Comparison of ENCODE assay signal across 8 cellular contexts in the genomic region with DNA sequence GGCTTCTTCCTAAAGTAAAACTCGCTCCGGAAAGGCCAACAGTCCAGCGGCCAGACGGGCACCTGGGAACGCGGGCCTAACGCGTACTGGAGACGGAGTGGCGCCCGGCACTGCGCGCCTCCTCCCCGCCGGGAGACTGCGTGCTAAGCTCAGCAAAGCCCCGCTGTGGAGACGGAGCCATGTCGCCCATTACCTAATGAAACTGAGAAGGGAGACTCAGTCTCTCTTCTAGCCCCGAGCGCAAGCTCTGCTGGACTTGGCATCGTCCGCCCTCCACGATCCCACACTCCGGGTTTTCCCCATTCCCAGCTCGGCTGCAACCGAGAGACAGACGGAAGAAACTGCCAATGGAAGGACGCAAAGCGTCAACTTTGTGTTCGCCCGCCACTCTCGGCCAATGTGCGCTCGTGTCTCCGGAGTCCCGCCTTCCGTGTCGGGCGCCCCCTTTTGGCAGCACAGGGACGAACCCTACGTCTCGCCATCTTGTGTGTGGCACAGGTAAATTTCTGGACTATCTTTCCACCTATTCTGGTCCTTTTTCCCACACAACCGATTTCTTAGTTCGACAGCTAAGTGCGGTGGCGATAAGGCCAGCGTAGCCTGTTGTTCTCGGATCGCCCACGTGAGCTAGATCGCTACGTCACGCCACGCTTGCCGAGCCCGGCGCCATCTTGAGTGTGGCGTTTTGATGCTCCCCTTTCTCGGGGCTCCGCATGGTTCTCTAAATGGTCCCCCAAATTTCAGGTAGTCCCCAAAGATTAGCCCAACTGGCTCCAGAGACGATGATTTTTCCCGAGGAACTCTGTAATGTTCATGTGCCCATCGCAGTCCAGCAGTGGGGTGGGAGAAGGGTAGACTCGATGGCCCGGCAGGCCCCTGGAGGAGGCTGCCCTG. TPM values are rescaled to one million over a fixed set of nuclear protein-coding genes. Genes with fewer than 3 reads are reported as not detected.
DNase-seq lines count a peak whose midpoint lies in the region; ATAC-seq and TF ChIP-seq lines count a peak whose summit lies in the region.

No MANE protein-coding gene starts in this region.

- intact Hi-C loops in IMR-90 (cut with micrococcal nuclease) = no loop called here
- intact Hi-C loops in OCI-LY7 (cut with micrococcal nuclease; ENCODE audit: unreplicated experiment) = loop anchor here (1.0 kb wide), 1 partner anchor 32 kb away; no protein-coding TSS in a partner anchor

- peak overlapping the region; percentile 63 for H3K4me3 ChIP-seq in IMR-90 (ENCODE audit: insufficient read depth, low read depth, low read length)
- peak overlapping the region; percentile 93 for H3K4me3 ChIP-seq in OCI-LY7 (ENCODE audit: low read depth, low read length, poor library complexity, severe bottlenecking)
- peak overlapping the region; percentile 76 for H3K4me3 ChIP-seq in mucosa of stomach (ENCODE audit: low read length)

- peak overlapping the region; percentile 99 for H2AK9ac ChIP-seq in IMR-90 (replicated peaks; ENCODE audit: low read depth, low read length, poor library complexity)

- H3K23ac ChIP-seq in IMR-90 (ENCODE audit: low read depth, low read length) = peak overlapping the region; percentile 97

- H2BK20ac ChIP-seq in IMR-90 (ENCODE audit: low read depth, low read length) = peak overlapping the region; percentile 98

- in situ Hi-C loops in IMR-90 (cut with MboI; ENCODE audit: low sequenced_read_pairs) = no loop called here

- peak; percentile 40 for ATAC-seq in GM21528 (IDR thresholded peaks at IDR 0.05; ENCODE audit: low FRiP score, unreplicated experiment)
- ATAC-seq in IMR-90 (ENCODE audit: low read depth) = peak; percentile 56

- dilution Hi-C loops in IMR-90 (cut with HindIII; ENCODE audit: low sequenced_read_pairs, unreplicated experiment) = no loop called here

- TF ChIP-seq RAD21 in IMR-90 (IDR thresholded peaks at IDR 0.05; ENCODE audit: low read length) = no peak; the same call in 1 of the 2 replicates

- peaks cover 7% of the 10 kb centered on the region for H3K4me1 ChIP-seq in IMR-90 (ENCODE audit: control insufficient read depth, insufficient read depth, low read length)
- H3K4me1 ChIP-seq in OCI-LY7 (ENCODE audit: insufficient read depth, low read length, poor library complexity, severe bottlenecking) = peaks cover 29% of the 10 kb centered on the region
- peaks cover 20% of the 10 kb centered on the region for H3K4me1 ChIP-seq in mucosa of stomach (ENCODE audit: control insufficient read depth, insufficient read depth, low read length)

- H2AK5ac ChIP-seq in IMR-90 (ENCODE audit: low read depth, low read length) = peak overlapping the region; percentile 91

- peaks cover 5% of the 10 kb centered on the region; the same call in 1 of the 2 replicates for H3K9me1 ChIP-seq in IMR-90 (ENCODE audit: insufficient read depth, low read length)

- H3K9me2 ChIP-seq in OCI-LY7 (ENCODE audit: insufficient read depth, low read length) = no peaks in the 10 kb centered on the region

- H3K14ac ChIP-seq in IMR-90 (replicated peaks; ENCODE audit: low read depth, low read length) = peak overlapping the region; percentile 95

- WGBS in IMR-90 (ENCODE audit: extremely low coverage in 2 of 2, insufficient read length in 1 of 2), 2 experiments = 2% methylated on average over 39 of the region's 66 CpGs; no CpG with 5 or more reads in 1 of the 2 experiments

- H3K27me3 ChIP-seq in IMR-90 (ENCODE audit: control insufficient read depth, insufficient read depth, low read length) (no peaks in the 10 kb centered on the region), mucosa of stomach (ENCODE audit: control insufficient read depth, insufficient read depth, low read length) (no peaks in the 10 kb centered on the region)

- peak overlapping the region; percentile 89 for H3K9ac ChIP-seq in IMR-90 (ENCODE audit: low read depth, low read length)
- H3K9ac ChIP-seq in mucosa of stomach (ENCODE audit: low read length) = peak overlapping the region; percentile 90

- H3K36me3 ChIP-seq in IMR-90 (ENCODE audit: control insufficient read depth, insufficient read depth, low read length) (peaks cover 5% of the 10 kb centered on the region), OCI-LY7 (ENCODE audit: insufficient read depth, low read length) (peaks cover 36% of the 10 kb centered on the region), mucosa of stomach (ENCODE audit: control insufficient read depth, insufficient read depth, low read length) (peaks cover 7% of the 10 kb centered on the region)

- H3K27ac ChIP-seq in IMR-90 (ENCODE audit: insufficient read depth, low read length) (peak overlapping the region; percentile 94), OCI-LY7 (ENCODE audit: low read depth, low read length, poor library complexity, severe bottlenecking) (peak overlapping the region; percentile 95)

- H2AFZ ChIP-seq in IMR-90 (replicated peaks; ENCODE audit: low read length, poor library complexity) (peak overlapping the region; percentile 98), OCI-LY7 (ENCODE audit: low read length) (peak overlapping the region; percentile 83)

- peak overlapping the region; percentile 98 for H3K18ac ChIP-seq in IMR-90 (ENCODE audit: low read depth, low read length)

- TF ChIP-seq POLR2A in IMR-90 (IDR thresholded peaks at IDR 0.05; ENCODE audit: low read depth, low read length) (no peak; the same call in 1 of the 2 replicates), erythroblast (IDR thresholded peaks at IDR 0.05; ENCODE audit: low read length) (peak; percentile 92)

- no peaks in the 10 kb centered on the region for H3K9me3 ChIP-seq in IMR-90 (ENCODE audit: control insufficient read depth, insufficient read depth, low read length)
- H3K9me3 ChIP-seq in OCI-LY7 (ENCODE audit: low read length) = no peaks in the 10 kb centered on the region
- H3K9me3 ChIP-seq in mucosa of stomach (ENCODE audit: control insufficient read depth, low read length) = no peaks in the 10 kb centered on the region

- peaks cover 33% of the 10 kb centered on the region for H4K20me1 ChIP-seq in IMR-90 (ENCODE audit: insufficient read depth, low read length)
- peaks cover 16% of the 10 kb centered on the region for H4K20me1 ChIP-seq in OCI-LY7 (ENCODE audit: insufficient read depth, low read length)

- H2BK15ac ChIP-seq in IMR-90 (ENCODE audit: low read depth, low read length) = peak overlapping the region; percentile 99

- peak overlapping the region; percentile 97 for H2BK5ac ChIP-seq in IMR-90 (ENCODE audit: low read depth, low read length, poor library complexity, severe bottlenecking)

- peak overlapping the region; percentile 100 for H4K91ac ChIP-seq in IMR-90 (ENCODE audit: insufficient read depth, low read depth, low read length)

- H3K4me2 ChIP-seq in IMR-90 (ENCODE audit: low read depth, low read length) = peak overlapping the region; percentile 68
- peak overlapping the region; percentile 77 for H3K4me2 ChIP-seq in OCI-LY7 (ENCODE audit: low read length)

- peak overlapping the region; percentile 96 for H4K5ac ChIP-seq in IMR-90 (ENCODE audit: low read depth, low read length)

- no TSS peak for BruUV-seq in IMR-90 (replicated peaks; lab: Mats Ljungman, UMichigan)
- no TSS peak for BruUV-seq in OCI-LY7 (replicated peaks; lab: Mats Ljungman, UMichigan)

- H3K4ac ChIP-seq in IMR-90 (ENCODE audit: low read depth, low read length) = peak overlapping the region; percentile 99

- CTCF ChIA-PET in IMR-90 (lab: Yijun Ruan, JAX) (interaction anchor here (0.6 kb wide), 1 partner anchor 88 kb away, joined by 5 read pairs; no protein-coding TSS in a partner anchor), OCI-LY7 (lab: Charles Lee; ENCODE audit: unreplicated experiment) (interaction anchor here (0.5 to 1.4 kb wide), 6 partner anchors 10 to 78 kb away, joined by 3 to 5 read pairs (median 3); no protein-coding TSS in a partner anchor)

- H4K8ac ChIP-seq in IMR-90 (ENCODE audit: low read depth in 2 of 2, low read length in 2 of 2) = peak overlapping the region; percentile 86 to 100

- DNase-seq in DMS153 treated with DMSO at 0.1 percent for 48 hours (lab: John Stamatoyannopoulos, UW; ENCODE audit: unreplicated experiment) = peak; percentile 94
- DNase-seq in IMR-90 = peak; percentile 99
- peak; percentile 99 for DNase-seq in OCI-LY7 (ENCODE audit: low spot score)
- DNase-seq in activated T-cell treated with anti-CD3 and anti-CD28 coated beads, Interleukin-2, amount 50 U/mL, for 1 hour = peak; percentile 97
- peak; percentile 99 for DNase-seq in erythroblast (lab: John Stamatoyannopoulos, UW)
- peak; percentile 89 to 98 for DNase-seq in stimulated activated CD8-positive, alpha-beta memory T cell treated with anti-CD3 and anti-CD28 coated beads, Interleukin-7, amount 100 ng/mL, for 1 hour (ENCODE audit: low read depth in 2 of 2)

- TF ChIP-seq CTCF in IMR-90 (conservative IDR thresholded peaks at IDR 0.05; ENCODE audit: low read depth, low read length) = peak; percentile 99
- TF ChIP-seq CTCF in OCI-LY7 (conservative IDR thresholded peaks at IDR 0.05; ENCODE audit: low read length) = peak; percentile 95

- peaks cover 56% of the 10 kb centered on the region for H3K79me2 ChIP-seq in OCI-LY7 (ENCODE audit: insufficient read depth, low read depth, low read length)

- POLR2A ChIA-PET in IMR-90 (lab: Charles Lee; ENCODE audit: unreplicated experiment) (interaction anchor here (0.5 kb wide), 1 partner anchor 955 kb away, joined by 5 read pairs; no protein-coding TSS in a partner anchor), OCI-LY7 (lab: Charles Lee) (interaction anchor here (0.5 to 3.1 kb wide), 9 partner anchors 12 to 1466 kb away, joined by 3 to 27 read pairs (median 4); no protein-coding TSS in a partner anchor)

- H3K79me1 ChIP-seq in IMR-90 (ENCODE audit: low read depth in 1 of 2, low read length in 2 of 2) = peaks cover 6 to 18% of the 10 kb centered on the region in 2 experiments

- peak overlapping the region; percentile 100 for H2BK120ac ChIP-seq in IMR-90 (ENCODE audit: low read depth, low read length)

- H3K56ac ChIP-seq in IMR-90 (ENCODE audit: extremely low read depth, insufficient read depth, low read length) = peak overlapping the region; percentile 98

TF ChIP-seq in IMR-90, 13 proteins besides CTCF, POLR2A, EP300 and RAD21 (continues in another document):
- TF ChIP-seq NFE2L2 (IDR thresholded peaks at IDR 0.05; ENCODE audit: low read depth, low read length) (0 out of 2 replicates have a peak, but pooled peaks have one; percentile 2), RCOR1 (IDR thresholded peaks at IDR 0.05; ENCODE audit: insufficient replicate concordance, low read length) (peak; percentile 52), MAFK (IDR thresholded peaks at IDR 0.05; ENCODE audit: low read depth, low read length) (no peak), RFX5 (IDR thresholded peaks at IDR 0.05; ENCODE audit: low read depth, low read length) (no peak)

RNA-seq across cellular contexts. Expression of a gene that starts 1.3 kb away (rescaled TPM):
- total RNA-seq in IMR-90 (2012; rRNA removed) = 380 and 776 TPM in 2 replicates
- 647 and 742 TPM in 2 replicates for polyA plus RNA-seq in IMR-90 (2012; rRNA removed)
- polyA plus RNA-seq in IMR-90 (2012; cell fraction: cytosol; rRNA removed) = 585 and 1,669 TPM in 2 replicates
- 208 and 388 TPM in 2 replicates for polyA plus RNA-seq in IMR-90 (2012; cell fraction: nucleus; rRNA removed; ENCODE audit: low replicate concordance)
- total RNA-seq in OCI-LY7 (2014; rRNA removed; shearing (Covaris generic)) = 2,780 and 3,271 TPM in 2 replicates
- total RNA-seq in OCI-LY7 (2022) = 3,053 and 3,088 TPM in 2 replicates

Comparison
In these comparisons a context has a peak if more than half of its experiments do, and no peak if none do; other contexts are left out.
1. Peak in every context shown above with its lines: DNase-seq, ATAC-seq, H3K4me3 ChIP-seq and H3K27ac ChIP-seq.